In genomic region chr3:149395107-149396089, GRCh38 we compare ENCODE assay signal across 11 cellular contexts. TPM values are rescaled to one million over a fixed set of nuclear protein-coding genes. Genes with fewer than 3 reads are reported as not detected.
DNase-seq lines count a peak whose midpoint lies in the region; ATAC-seq and TF ChIP-seq lines count a peak whose summit lies in the region.
"Had no signal": no experiment of that assay in that cellular context is flagged by ENCODE, and none has a peak within 500 bp of the region (broad histone marks: within the 10 kb centered on the region; RNA-seq: fewer than 3 reads in every experiment).

No MANE protein-coding gene starts in this region.

- WGBS in liver: 40% methylated on average over 4 of the region's 4 CpGs

- H3K4me3 Mint-ChIP-seq in activated CD4-positive, alpha-beta T cell treated with anti-CD3 and anti-CD28 coated beads, Interleukin-2, amount 10 ng/mL, durations not matched to agents 7 days and 5 days: no peak overlapping the region

- peaks cover 2% of the 10 kb centered on the region for H3K27me3 Mint-ChIP-seq in activated CD4-positive, alpha-beta T cell treated with anti-CD3 and anti-CD28 coated beads, Interleukin-2, amount 10 ng/mL, durations not matched to agents 7 days and 5 days

- H3K4me1 Mint-ChIP-seq in activated CD4-positive, alpha-beta T cell treated with anti-CD3 and anti-CD28 coated beads, Interleukin-2, amount 10 ng/mL, durations not matched to agents 7 days and 5 days: no peaks in the 10 kb centered on the region

- peak; percentile 27 to 49 for TF ChIP-seq RAD21 in liver (IDR thresholded peaks at IDR 0.05)

- peaks cover 8 to 53% (median 31%) of the 10 kb centered on the region in 4 donors for H3K4me1 ChIP-seq in liver (ENCODE audit: control insufficient read depth in 4 of 4, insufficient read depth in 4 of 4, low read length in 3 of 4)

- H3K4me3 ChIP-seq in brain microvascular endothelial cell (ENCODE audit: low read depth, low read length): no peak overlapping the region
- no peak overlapping the region for H3K4me3 ChIP-seq in liver (ENCODE audit: low read depth in 1 of 3, low read length in 3 of 3)

- H3K36me3 ChIP-seq in brain microvascular endothelial cell (replicated peaks): no peaks in the 10 kb centered on the region
- no peaks in the 10 kb centered on the region for H3K36me3 ChIP-seq in liver (ENCODE audit: control insufficient read depth in 4 of 4, insufficient read depth in 3 of 4, low read depth in 1 of 4, low read length in 3 of 4)

- no peaks in the 10 kb centered on the region for H3K36me3 Mint-ChIP-seq in activated CD4-positive, alpha-beta T cell treated with anti-CD3 and anti-CD28 coated beads, Interleukin-2, amount 10 ng/mL, durations not matched to agents 7 days and 5 days (ENCODE audit: low read depth)

- no peak for ATAC-seq in HG03457 (IDR thresholded peaks at IDR 0.05; ENCODE audit: unreplicated experiment)

- no peaks in the 10 kb centered on the region for H3K9me3 ChIP-seq in liver (ENCODE audit: control insufficient read depth in 4 of 4, low read length in 3 of 4)

- no peak for TF ChIP-seq CTCF in brain microvascular endothelial cell (IDR thresholded peaks at IDR 0.05; ENCODE audit: low read depth, low read length, missing control alignments)
- TF ChIP-seq CTCF in liver (IDR thresholded peaks at IDR 0.05; ENCODE audit: low read depth, low read length, missing input control): no peak

- POLR2A ChIA-PET in activated CD4-positive, alpha-beta T cell treated with anti-CD3 and anti-CD28 coated beads, Interleukin-2, amount 10 ng/mL, durations not matched to agents 7 days and 5 days (lab: Charles Lee): no interaction called here

- H3K9me3 Mint-ChIP-seq in activated CD4-positive, alpha-beta T cell treated with anti-CD3 and anti-CD28 coated beads, Interleukin-2, amount 10 ng/mL, durations not matched to agents 7 days and 5 days: no peaks in the 10 kb centered on the region

- in situ Hi-C loops in brain microvascular endothelial cell (cut with HindIII; ENCODE audit: low pct_ligation_motif_present, low sequenced_read_pairs): no loop called here

- H3K27ac ChIP-seq in brain microvascular endothelial cell (peak overlapping the region; percentile 46), liver (ENCODE audit: low read depth in 1 of 2, low read length in 2 of 2) (peak overlapping the region; percentile 70 to 73)

- H3K27ac Mint-ChIP-seq in activated CD4-positive, alpha-beta T cell treated with anti-CD3 and anti-CD28 coated beads, Interleukin-2, amount 10 ng/mL, durations not matched to agents 7 days and 5 days: no peak overlapping the region

- DNase-seq in COLO668 (lab: John Stamatoyannopoulos, UW; ENCODE audit: unreplicated experiment): peak; percentile 8
- DNase-seq in NCI-H128 (lab: John Stamatoyannopoulos, UW; ENCODE audit: unreplicated experiment): peak; percentile 26
- DNase-seq in brain microvascular endothelial cell: peak; percentile 90
- DNase-seq in HuH-7 (ENCODE audit: low spot score): no peak
- no peak for DNase-seq in activated CD4-positive, alpha-beta T cell treated with anti-CD3 and anti-CD28 coated beads, Interleukin-2, amount 10 ng/mL, durations not matched to agents 7 days and 5 days
- no peak for DNase-seq in NCI-H2227 (lab: John Stamatoyannopoulos, UW; ENCODE audit: unreplicated experiment)
- DNase-seq: activated naive CD4-positive, alpha-beta T cell; posterior cingulate gyrus; T-helper 9 cell had no signal

- CTCF ChIA-PET in activated CD4-positive, alpha-beta T cell treated with anti-CD3 and anti-CD28 coated beads, Interleukin-2, amount 10 ng/mL, durations not matched to agents 7 days and 5 days (lab: Charles Lee): no interaction called here

- H3K9ac ChIP-seq in liver (ENCODE audit: low read depth in 1 of 2, low read length in 2 of 2): peak overlapping the region in 1 of 2 donors; percentile 72

- H3K27me3 ChIP-seq in brain microvascular endothelial cell (replicated peaks): no peaks in the 10 kb centered on the region
- H3K27me3 ChIP-seq in liver (ENCODE audit: control insufficient read depth in 4 of 4, insufficient read depth in 4 of 4, low read length in 3 of 4): no peaks in the 10 kb centered on the region

TF ChIP-seq in liver, 16 proteins besides CTCF, POLR2A, EP300 and RAD21:
- TF ChIP-seq HNF4G (IDR thresholded peaks at IDR 0.05) (no peak), FOXA1 (IDR thresholded peaks at IDR 0.05) (no peak), ZBTB33 (IDR thresholded peaks at IDR 0.05) (no peak), JUND (IDR thresholded peaks at IDR 0.05) (peak in 1 of 2 donors; percentile 11), EGR1 (IDR thresholded peaks at IDR 0.05; ENCODE audit: low read depth in 2 of 2) (no peak), REST (IDR thresholded peaks at IDR 0.05) (no peak), RXRA (IDR thresholded peaks at IDR 0.05) (peak in 1 of 2 donors; percentile 4), FOXA2 (IDR thresholded peaks at IDR 0.05) (no peak), NR2F2 (IDR thresholded peaks at IDR 0.05) (peak; percentile 12), YY1 (IDR thresholded peaks at IDR 0.05) (no peak), TAF1 (conservative IDR thresholded peaks at IDR 0.05) (no peak), MAX (IDR thresholded peaks at IDR 0.05) (no peak), HNF4A (conservative IDR thresholded peaks at IDR 0.05) (no peak), GABPA (IDR thresholded peaks at IDR 0.05 in 1 of 2, conservative IDR thresholded peaks at IDR 0.05 in 1 of 2) (no peak), SP1 (IDR thresholded peaks at IDR 0.05) (no peak), ATF3 (IDR thresholded peaks at IDR 0.05) (no peak)

RNA-seq across cellular contexts. Expression of gene TM4SF1, which starts 17.9 kb away (rescaled TPM):
- total RNA-seq in liver: 10 to 100 TPM; 21.5 to 31.5 TPM
- 10 to 100 TPM; 20.0 to 28.8 TPM for polyA plus RNA-seq in liver
- not detected for total RNA-seq in activated CD4-positive, alpha-beta T cell treated with anti-CD3 and anti-CD28 coated beads, Interleukin-2, amount 10 ng/mL, durations not matched to agents 7 days and 5 days

Comparison
In these comparisons a context has a peak if more than half of its experiments do, and no peak if none do; other contexts are left out.
1. DNase-seq: peak in COLO668 (single experiment), NCI-H128 (single experiment) and brain microvascular endothelial cell (single experiment); none in HuH-7 (single experiment), activated CD4-positive, alpha-beta T cell treated with anti-CD3 and anti-CD28 coated beads, Interleukin-2, amount 10 ng/mL, durations not matched to agents 7 days and 5 days (single experiment) and NCI-H2227 (single experiment).
2. RNA of gene TM4SF1, which starts 17.9 kb away (total RNA-seq): 21.5 to 31.5 TPM in liver; not detected in activated CD4-positive, alpha-beta T cell treated with anti-CD3 and anti-CD28 coated beads, Interleukin-2, amount 10 ng/mL, durations not matched to agents 7 days and 5 days; every median in the first group is over 10 times any median in the second.